Comparison of ENCODE assay signal across 1 cellular context in the genomic region with DNA sequence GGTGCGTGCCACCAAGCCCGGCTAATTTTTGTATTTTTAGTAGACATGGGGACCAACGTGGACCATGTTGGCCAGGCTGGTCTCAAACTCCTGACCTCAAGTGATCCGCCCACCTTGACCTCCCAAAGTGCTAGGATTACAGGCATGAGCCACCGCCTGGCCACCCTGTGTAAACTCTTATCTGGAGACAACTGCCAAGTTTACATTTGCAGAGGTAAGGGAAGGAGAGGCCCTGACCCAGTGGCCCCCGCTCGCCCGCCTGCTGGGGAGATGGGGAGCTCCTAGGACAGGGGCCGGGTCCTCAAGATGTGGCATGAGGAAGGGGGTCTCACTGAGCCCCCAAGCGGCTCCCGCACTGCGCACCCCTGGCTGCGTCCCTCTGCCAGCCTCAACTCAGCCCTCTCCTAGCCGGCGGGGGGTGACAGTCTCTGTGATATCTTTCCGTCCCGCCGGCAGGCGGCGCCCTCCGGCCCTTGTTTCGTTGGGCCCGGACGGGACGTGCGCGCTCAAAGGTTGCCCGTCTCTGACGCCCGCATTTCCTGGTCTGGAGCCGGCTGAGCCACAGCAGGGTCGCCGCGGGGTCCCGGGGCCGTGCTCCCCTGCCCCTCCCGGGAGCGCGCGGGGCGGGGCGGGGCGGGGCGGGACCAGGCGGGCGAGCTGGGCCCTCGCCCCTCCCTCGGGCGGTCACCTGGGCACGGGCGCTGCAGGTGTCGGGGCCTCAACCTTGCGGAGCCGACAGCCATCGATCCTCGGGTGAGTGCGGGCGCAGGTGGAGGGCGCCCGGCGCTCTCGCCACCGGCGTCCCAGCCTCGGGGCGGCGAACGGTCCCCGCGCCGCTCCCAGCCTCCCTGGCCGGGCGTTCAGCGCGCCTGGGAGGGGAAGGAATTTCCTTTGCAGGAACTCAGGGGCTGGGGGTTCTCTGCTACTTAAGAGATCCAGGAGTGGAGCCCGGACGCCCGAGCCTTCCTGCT.
TF ChIP-seq lines count a peak whose summit lies in the region.

Gene GPR160 (plus strand): TSS at position 533 of the 971 bp plus-strand sequence. CDS start 45,978 bp downstream, outside the sequence.

TF ChIP-seq in GM12878, 131 proteins besides CTCF, POLR2A, EP300 and RAD21 (continued from another document and continues in another):
- TF ChIP-seq, protein P1, sequence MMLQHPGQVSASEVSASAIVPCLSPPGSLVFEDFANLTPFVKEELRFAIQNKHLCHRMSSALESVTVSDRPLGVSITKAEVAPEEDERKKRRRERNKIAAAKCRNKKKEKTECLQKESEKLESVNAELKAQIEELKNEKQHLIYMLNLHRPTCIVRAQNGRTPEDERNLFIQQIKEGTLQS (IDR thresholded peaks at IDR 0.05; ENCODE audit: borderline replicate concordance, extremely low read depth, low read depth, low read length) = no peak
- no peak for TF ChIP-seq EED (IDR thresholded peaks at IDR 0.05; ENCODE audit: low read depth)
- no peak for TF ChIP-seq ZBED1 (IDR thresholded peaks at IDR 0.05; ENCODE audit: borderline replicate concordance)
- TF ChIP-seq MEF2A (IDR thresholded peaks at IDR 0.05; ENCODE audit: insufficient read depth, low read depth, low read length) = peak; percentile 58; the same call in 1 of the 2 replicates
- TF ChIP-seq PML (IDR thresholded peaks at IDR 0.05; ENCODE audit: low read length) = no peak
- TF ChIP-seq ETV6 (conservative IDR thresholded peaks at IDR 0.05 in 1 of 2, IDR thresholded peaks at IDR 0.05 in 1 of 2; ENCODE audit: borderline replicate concordance in 1 of 2, low read depth in 1 of 2) = no peak
- no peak for TF ChIP-seq FOXK2 (IDR thresholded peaks at IDR 0.05)
- TF ChIP-seq HDAC2 (IDR thresholded peaks at IDR 0.05) = no peak
- TF ChIP-seq BCL11A (IDR thresholded peaks at IDR 0.05; ENCODE audit: low read depth, low read length) = no peak
- peak; percentile 42; the same call in 1 of the 2 replicates for TF ChIP-seq CREM (IDR thresholded peaks at IDR 0.05; ENCODE audit: low read depth)
- TF ChIP-seq GATAD2B (conservative IDR thresholded peaks at IDR 0.05; ENCODE audit: low read depth) = 0 out of 2 replicates have a peak, but pooled peaks have one; percentile 55
- TF ChIP-seq NR2C2 (IDR thresholded peaks at IDR 0.05; ENCODE audit: borderline replicate concordance, control insufficient read depth, insufficient read length, low read depth) = no peak
- TF ChIP-seq RCOR1 (conservative IDR thresholded peaks at IDR 0.05; ENCODE audit: low read depth, low read length) = no peak
- TF ChIP-seq LARP7 (IDR thresholded peaks at IDR 0.05) = 0 out of 2 replicates have a peak, but pooled peaks have one; percentile 39
- TF ChIP-seq RBBP5 (conservative IDR thresholded peaks at IDR 0.05) = no peak
- TF ChIP-seq BRCA1 (IDR thresholded peaks at IDR 0.05; ENCODE audit: low read depth, low read length) = no peak
- no peak for TF ChIP-seq CEBPB (IDR thresholded peaks at IDR 0.05; ENCODE audit: borderline replicate concordance in 1 of 2, low read depth in 2 of 2, low read length in 2 of 2)
- TF ChIP-seq ATF7 (IDR thresholded peaks at IDR 0.05; ENCODE audit: low read depth) = no peak
- peak; percentile 26; the same call in 1 of the 2 replicates for TF ChIP-seq HCFC1 (IDR thresholded peaks at IDR 0.05; ENCODE audit: low read length)
- no peak for TF ChIP-seq MXI1 (IDR thresholded peaks at IDR 0.05; ENCODE audit: low read depth, low read length)
- TF ChIP-seq, protein P2, sequence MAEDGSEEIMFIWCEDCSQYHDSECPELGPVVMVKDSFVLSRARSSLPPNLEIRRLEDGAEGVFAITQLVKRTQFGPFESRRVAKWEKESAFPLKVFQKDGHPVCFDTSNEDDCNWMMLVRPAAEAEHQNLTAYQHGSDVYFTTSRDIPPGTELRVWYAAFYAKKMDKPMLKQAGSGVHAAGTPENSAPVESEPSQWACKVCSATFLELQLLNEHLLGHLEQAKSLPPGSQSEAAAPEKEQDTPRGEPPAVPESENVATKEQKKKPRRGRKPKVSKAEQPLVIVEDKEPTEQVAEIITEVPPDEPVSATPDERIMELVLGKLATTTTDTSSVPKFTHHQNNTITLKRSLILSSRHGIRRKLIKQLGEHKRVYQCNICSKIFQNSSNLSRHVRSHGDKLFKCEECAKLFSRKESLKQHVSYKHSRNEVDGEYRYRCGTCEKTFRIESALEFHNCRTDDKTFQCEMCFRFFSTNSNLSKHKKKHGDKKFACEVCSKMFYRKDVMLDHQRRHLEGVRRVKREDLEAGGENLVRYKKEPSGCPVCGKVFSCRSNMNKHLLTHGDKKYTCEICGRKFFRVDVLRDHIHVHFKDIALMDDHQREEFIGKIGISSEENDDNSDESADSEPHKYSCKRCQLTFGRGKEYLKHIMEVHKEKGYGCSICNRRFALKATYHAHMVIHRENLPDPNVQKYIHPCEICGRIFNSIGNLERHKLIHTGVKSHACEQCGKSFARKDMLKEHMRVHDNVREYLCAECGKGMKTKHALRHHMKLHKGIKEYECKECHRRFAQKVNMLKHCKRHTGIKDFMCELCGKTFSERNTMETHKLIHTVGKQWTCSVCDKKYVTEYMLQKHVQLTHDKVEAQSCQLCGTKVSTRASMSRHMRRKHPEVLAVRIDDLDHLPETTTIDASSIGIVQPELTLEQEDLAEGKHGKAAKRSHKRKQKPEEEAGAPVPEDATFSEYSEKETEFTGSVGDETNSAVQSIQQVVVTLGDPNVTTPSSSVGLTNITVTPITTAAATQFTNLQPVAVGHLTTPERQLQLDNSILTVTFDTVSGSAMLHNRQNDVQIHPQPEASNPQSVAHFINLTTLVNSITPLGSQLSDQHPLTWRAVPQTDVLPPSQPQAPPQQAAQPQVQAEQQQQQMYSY (CRISPR knock-in tag; IDR thresholded peaks at IDR 0.05) = no peak
- TF ChIP-seq RFX5 (IDR thresholded peaks at IDR 0.05; ENCODE audit: low read depth, low read length) = no peak
- TF ChIP-seq, protein P3, sequence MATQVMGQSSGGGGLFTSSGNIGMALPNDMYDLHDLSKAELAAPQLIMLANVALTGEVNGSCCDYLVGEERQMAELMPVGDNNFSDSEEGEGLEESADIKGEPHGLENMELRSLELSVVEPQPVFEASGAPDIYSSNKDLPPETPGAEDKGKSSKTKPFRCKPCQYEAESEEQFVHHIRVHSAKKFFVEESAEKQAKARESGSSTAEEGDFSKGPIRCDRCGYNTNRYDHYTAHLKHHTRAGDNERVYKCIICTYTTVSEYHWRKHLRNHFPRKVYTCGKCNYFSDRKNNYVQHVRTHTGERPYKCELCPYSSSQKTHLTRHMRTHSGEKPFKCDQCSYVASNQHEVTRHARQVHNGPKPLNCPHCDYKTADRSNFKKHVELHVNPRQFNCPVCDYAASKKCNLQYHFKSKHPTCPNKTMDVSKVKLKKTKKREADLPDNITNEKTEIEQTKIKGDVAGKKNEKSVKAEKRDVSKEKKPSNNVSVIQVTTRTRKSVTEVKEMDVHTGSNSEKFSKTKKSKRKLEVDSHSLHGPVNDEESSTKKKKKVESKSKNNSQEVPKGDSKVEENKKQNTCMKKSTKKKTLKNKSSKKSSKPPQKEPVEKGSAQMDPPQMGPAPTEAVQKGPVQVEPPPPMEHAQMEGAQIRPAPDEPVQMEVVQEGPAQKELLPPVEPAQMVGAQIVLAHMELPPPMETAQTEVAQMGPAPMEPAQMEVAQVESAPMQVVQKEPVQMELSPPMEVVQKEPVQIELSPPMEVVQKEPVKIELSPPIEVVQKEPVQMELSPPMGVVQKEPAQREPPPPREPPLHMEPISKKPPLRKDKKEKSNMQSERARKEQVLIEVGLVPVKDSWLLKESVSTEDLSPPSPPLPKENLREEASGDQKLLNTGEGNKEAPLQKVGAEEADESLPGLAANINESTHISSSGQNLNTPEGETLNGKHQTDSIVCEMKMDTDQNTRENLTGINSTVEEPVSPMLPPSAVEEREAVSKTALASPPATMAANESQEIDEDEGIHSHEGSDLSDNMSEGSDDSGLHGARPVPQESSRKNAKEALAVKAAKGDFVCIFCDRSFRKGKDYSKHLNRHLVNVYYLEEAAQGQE (IDR thresholded peaks at IDR 0.05; ENCODE audit: low read depth, low read length) = no peak
- TF ChIP-seq ZNF217 (IDR thresholded peaks at IDR 0.05) = peak; percentile 83
- TF ChIP-seq SUPT20H (IDR thresholded peaks at IDR 0.05; ENCODE audit: borderline replicate concordance, control insufficient read depth, low read depth, low read length) = no peak
- peak; percentile 31; the same call in 1 of the 2 replicates for TF ChIP-seq NR2C1 (IDR thresholded peaks at IDR 0.05)
- TF ChIP-seq E2F8 (IDR thresholded peaks at IDR 0.05; ENCODE audit: low read depth, partially characterized antibody) = no peak
- no peak for TF ChIP-seq TCF7 (IDR thresholded peaks at IDR 0.05; ENCODE audit: borderline replicate concordance)
- TF ChIP-seq FOS (IDR thresholded peaks at IDR 0.05; ENCODE audit: borderline replicate concordance, extremely low read depth, insufficient read length) = no peak
- no peak for TF ChIP-seq CBX3 (IDR thresholded peaks at IDR 0.05; ENCODE audit: borderline replicate concordance, low read depth)
- peak; percentile 73; the same call in 1 of the 2 replicates for TF ChIP-seq YY1 (IDR thresholded peaks at IDR 0.05; ENCODE audit: low read depth, low read length)
- no peak for TF ChIP-seq ZNF274 (IDR thresholded peaks at IDR 0.05; ENCODE audit: insufficient read depth, insufficient read length)
- TF ChIP-seq, protein P4, sequence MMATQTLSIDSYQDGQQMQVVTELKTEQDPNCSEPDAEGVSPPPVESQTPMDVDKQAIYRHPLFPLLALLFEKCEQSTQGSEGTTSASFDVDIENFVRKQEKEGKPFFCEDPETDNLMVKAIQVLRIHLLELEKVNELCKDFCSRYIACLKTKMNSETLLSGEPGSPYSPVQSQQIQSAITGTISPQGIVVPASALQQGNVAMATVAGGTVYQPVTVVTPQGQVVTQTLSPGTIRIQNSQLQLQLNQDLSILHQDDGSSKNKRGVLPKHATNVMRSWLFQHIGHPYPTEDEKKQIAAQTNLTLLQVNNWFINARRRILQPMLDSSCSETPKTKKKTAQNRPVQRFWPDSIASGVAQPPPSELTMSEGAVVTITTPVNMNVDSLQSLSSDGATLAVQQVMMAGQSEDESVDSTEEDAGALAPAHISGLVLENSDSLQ (IDR thresholded peaks at IDR 0.05) = no peak
- TF ChIP-seq YBX1 (IDR thresholded peaks at IDR 0.05) = no peak
- no peak for TF ChIP-seq KLF5 (IDR thresholded peaks at IDR 0.05; ENCODE audit: partially characterized antibody)
- no peak for TF ChIP-seq ZBTB33 (IDR thresholded peaks at IDR 0.05)
- peak; percentile 89 for TF ChIP-seq SMARCA5 (IDR thresholded peaks at IDR 0.05)
- no peak for TF ChIP-seq BCLAF1 (IDR thresholded peaks at IDR 0.05)
- no peak for TF ChIP-seq ESRRA (IDR thresholded peaks at IDR 0.05; ENCODE audit: low read length)
- peak; percentile 49; the same call in 1 of the 2 replicates for TF ChIP-seq CREB1 (IDR thresholded peaks at IDR 0.05; ENCODE audit: low read depth)
- no peak for TF ChIP-seq RELA (IDR thresholded peaks at IDR 0.05; ENCODE audit: borderline replicate concordance, partially characterized antibody)
- TF ChIP-seq KDM1A (IDR thresholded peaks at IDR 0.05; ENCODE audit: borderline replicate concordance) = no peak
